ENCODE assay signal across 1 cellular context in genomic region chr7:106588576-106589494, GRCh38.
TF ChIP-seq lines count a peak whose summit lies in the region.

No MANE protein-coding gene starts in this region.

TF ChIP-seq in K562, 482 proteins besides CTCF, POLR2A, EP300 and RAD21 (continued from another document and continues in another):
- TF ChIP-seq HMGXB4 (CRISPR knock-in tag; IDR thresholded peaks at IDR 0.05) (0 out of 2 replicates have a peak, but pooled peaks have one; percentile 57), PURB (CRISPR knock-in tag; IDR thresholded peaks at IDR 0.05; ENCODE audit: low read depth) (no peak), ZNF253 (CRISPR knock-in tag; conservative IDR thresholded peaks at IDR 0.05) (no peak), HES1 (IDR thresholded peaks at IDR 0.05; ENCODE audit: low read depth) (peak; percentile 62; the same call in 1 of the 2 replicates), PKNOX1 (IDR thresholded peaks at IDR 0.05) (0 out of 2 replicates have a peak, but pooled peaks have one; percentile 8), DLX4 (CRISPR knock-in tag; IDR thresholded peaks at IDR 0.05) (no peak), KLF16 (IDR thresholded peaks at IDR 0.05) (no peak), MYC (IDR thresholded peaks at IDR 0.05; ENCODE audit: low read depth, low read length) (no peak; the same call in 1 of the 2 replicates), MYC (CRISPR knock-in tag; IDR thresholded peaks at IDR 0.05; ENCODE audit: borderline replicate concordance, low read depth) (peak; percentile 58; the same call in 1 of the 2 replicates), SMARCA4 (IDR thresholded peaks at IDR 0.05) (0 out of 2 replicates have a peak, but pooled peaks have one; percentile 34), ATF4 (CRISPR knock-in tag; IDR thresholded peaks at IDR 0.05) (0 out of 2 replicates have a peak, but pooled peaks have one; percentile 10), ZNF592 (IDR thresholded peaks at IDR 0.05) (peak; percentile 86), SMAD4 (CRISPR knock-in tag; conservative IDR thresholded peaks at IDR 0.05) (peak; percentile 77), MAZ (CRISPR knock-in tag; conservative IDR thresholded peaks at IDR 0.05 in 1 of 2, IDR thresholded peaks at IDR 0.05 in 1 of 2) (0 out of 4 replicates have a peak, but pooled peaks of 1 of the 2 experiments have one; percentile 30), ETV1 (tag; conservative IDR thresholded peaks at IDR 0.05; ENCODE audit: low read depth) (0 out of 2 replicates have a peak, but pooled peaks have one; percentile 4), SP2 (IDR thresholded peaks at IDR 0.05; ENCODE audit: extremely low read depth, low read depth, low read length, poor library complexity, severe bottlenecking) (no peak), CBFA2T3 (IDR thresholded peaks at IDR 0.05) (0 out of 2 replicates have a peak, but pooled peaks have one; percentile 6), ZNF316 (IDR thresholded peaks at IDR 0.05) (peak; percentile 1; the same call in 1 of the 2 replicates), VEZF1 (CRISPR knock-in tag; IDR thresholded peaks at IDR 0.05) (0 out of 2 replicates have a peak, but pooled peaks have one; percentile 2), ZNF165 (CRISPR knock-in tag; IDR thresholded peaks at IDR 0.05; ENCODE audit: borderline replicate concordance) (0 out of 2 replicates have a peak, but pooled peaks have one; percentile 52), C11orf30 (IDR thresholded peaks at IDR 0.05; ENCODE audit: low read depth) (peak; percentile 62), YY1 (IDR thresholded peaks at IDR 0.05; ENCODE audit: borderline replicate concordance in 1 of 3, control insufficient read depth in 1 of 3, extremely low read depth in 1 of 3, insufficient read depth in 3 of 3, insufficient read length in 1 of 3, insufficient replicate concordance in 2 of 3, low read depth in 1 of 3, low read length in 2 of 3) (no peak), MAFG (tag; conservative IDR thresholded peaks at IDR 0.05) (peak; percentile 62), HNRNPL (IDR thresholded peaks at IDR 0.05; ENCODE audit: low read depth, low read length) (no peak), SOX6 (IDR thresholded peaks at IDR 0.05) (peak; percentile 83), MAFK (IDR thresholded peaks at IDR 0.05; ENCODE audit: low read length) (peak; percentile 45), ZNF143 (CRISPR knock-in tag; IDR thresholded peaks at IDR 0.05) (no peak), NRF1 (conservative IDR thresholded peaks at IDR 0.05 in 1 of 2, IDR thresholded peaks at IDR 0.05 in 1 of 2) (peak; percentile 16 to 22; a peak in 1 of 4 replicates), TBL1XR1 (IDR thresholded peaks at IDR 0.05; ENCODE audit: low read length in 2 of 2) (no peak), NR2C1 (IDR thresholded peaks at IDR 0.05) (no peak), NR2C1 (tag; IDR thresholded peaks at IDR 0.05) (peak; percentile 34), SMAD1 (IDR thresholded peaks at IDR 0.05; ENCODE audit: low read depth, low read length, partially characterized antibody) (no peak), RNF2 (IDR thresholded peaks at IDR 0.05) (no peak), COPS2 (conservative IDR thresholded peaks at IDR 0.05) (no peak)
- TF ChIP-seq, protein P1, sequence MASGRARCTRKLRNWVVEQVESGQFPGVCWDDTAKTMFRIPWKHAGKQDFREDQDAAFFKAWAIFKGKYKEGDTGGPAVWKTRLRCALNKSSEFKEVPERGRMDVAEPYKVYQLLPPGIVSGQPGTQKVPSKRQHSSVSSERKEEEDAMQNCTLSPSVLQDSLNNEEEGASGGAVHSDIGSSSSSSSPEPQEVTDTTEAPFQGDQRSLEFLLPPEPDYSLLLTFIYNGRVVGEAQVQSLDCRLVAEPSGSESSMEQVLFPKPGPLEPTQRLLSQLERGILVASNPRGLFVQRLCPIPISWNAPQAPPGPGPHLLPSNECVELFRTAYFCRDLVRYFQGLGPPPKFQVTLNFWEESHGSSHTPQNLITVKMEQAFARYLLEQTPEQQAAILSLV (tag; IDR thresholded peaks at IDR 0.05): peak; percentile 27; the same call in 1 of the 2 replicates
- TF ChIP-seq, protein P2, sequence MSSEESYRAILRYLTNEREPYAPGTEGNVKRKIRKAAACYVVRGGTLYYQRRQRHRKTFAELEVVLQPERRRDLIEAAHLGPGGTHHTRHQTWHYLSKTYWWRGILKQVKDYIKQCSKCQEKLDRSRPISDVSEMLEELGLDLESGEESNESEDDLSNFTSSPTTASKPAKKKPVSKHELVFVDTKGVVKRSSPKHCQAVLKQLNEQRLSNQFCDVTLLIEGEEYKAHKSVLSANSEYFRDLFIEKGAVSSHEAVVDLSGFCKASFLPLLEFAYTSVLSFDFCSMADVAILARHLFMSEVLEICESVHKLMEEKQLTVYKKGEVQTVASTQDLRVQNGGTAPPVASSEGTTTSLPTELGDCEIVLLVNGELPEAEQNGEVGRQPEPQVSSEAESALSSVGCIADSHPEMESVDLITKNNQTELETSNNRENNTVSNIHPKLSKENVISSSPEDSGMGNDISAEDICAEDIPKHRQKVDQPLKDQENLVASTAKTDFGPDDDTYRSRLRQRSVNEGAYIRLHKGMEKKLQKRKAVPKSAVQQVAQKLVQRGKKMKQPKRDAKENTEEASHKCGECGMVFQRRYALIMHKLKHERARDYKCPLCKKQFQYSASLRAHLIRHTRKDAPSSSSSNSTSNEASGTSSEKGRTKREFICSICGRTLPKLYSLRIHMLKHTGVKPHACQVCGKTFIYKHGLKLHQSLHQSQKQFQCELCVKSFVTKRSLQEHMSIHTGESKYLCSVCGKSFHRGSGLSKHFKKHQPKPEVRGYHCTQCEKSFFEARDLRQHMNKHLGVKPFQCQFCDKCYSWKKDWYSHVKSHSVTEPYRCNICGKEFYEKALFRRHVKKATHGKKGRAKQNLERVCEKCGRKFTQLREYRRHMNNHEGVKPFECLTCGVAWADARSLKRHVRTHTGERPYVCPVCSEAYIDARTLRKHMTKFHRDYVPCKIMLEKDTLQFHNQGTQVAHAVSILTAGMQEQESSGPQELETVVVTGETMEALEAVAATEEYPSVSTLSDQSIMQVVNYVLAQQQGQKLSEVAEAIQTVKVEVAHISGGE (CRISPR knock-in tag; IDR thresholded peaks at IDR 0.05): 0 out of 6 replicates have a peak, but pooled peaks of 1 of the 3 experiments have one; percentile 7
- TF ChIP-seq, protein P3, sequence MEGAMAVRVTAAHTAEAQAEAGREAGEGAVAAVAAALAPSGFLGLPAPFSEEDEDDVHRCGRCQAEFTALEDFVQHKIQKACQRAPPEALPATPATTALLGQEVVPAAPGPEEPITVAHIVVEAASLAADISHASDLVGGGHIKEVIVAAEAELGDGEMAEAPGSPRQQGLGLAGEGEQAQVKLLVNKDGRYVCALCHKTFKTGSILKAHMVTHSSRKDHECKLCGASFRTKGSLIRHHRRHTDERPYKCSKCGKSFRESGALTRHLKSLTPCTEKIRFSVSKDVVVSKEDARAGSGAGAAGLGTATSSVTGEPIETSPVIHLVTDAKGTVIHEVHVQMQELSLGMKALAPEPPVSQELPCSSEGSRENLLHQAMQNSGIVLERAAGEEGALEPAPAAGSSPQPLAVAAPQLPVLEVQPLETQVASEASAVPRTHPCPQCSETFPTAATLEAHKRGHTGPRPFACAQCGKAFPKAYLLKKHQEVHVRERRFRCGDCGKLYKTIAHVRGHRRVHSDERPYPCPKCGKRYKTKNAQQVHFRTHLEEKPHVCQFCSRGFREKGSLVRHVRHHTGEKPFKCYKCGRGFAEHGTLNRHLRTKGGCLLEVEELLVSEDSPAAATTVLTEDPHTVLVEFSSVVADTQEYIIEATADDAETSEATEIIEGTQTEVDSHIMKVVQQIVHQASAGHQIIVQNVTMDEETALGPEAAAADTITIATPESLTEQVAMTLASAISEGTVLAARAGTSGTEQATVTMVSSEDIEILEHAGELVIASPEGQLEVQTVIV (CRISPR knock-in tag; IDR thresholded peaks at IDR 0.05; ENCODE audit: borderline replicate concordance): no peak
